15 cellular contexts compared by ENCODE assay signal in the genomic region with DNA sequence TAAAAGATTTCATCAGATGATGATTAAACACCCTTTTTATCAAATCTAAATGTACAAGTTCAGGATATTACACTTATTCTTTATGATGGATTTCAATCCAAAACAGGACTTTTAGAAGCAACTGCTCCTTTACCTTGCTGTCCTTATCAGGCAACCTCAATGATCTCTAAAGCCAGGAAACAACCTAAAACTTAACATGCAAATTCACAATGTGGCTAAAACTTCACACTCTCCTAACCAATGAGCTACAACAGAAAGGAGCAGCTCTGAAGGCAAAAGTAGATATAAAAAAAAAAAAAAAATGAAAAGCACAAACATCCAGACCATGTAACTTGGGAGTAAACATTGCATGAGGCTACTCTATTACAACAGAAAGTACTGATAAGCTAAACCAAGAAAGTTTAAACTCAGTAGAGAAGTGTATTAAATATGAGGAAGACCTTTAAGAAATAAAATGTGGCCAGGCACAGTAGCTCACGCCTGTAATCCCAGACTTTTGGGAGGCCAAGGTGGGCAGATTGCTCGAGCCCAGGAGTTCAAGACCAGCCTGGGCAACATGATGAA. TPM values are rescaled to one million over a fixed set of nuclear protein-coding genes. Genes with fewer than 3 reads are reported as not detected.
A peak's percentile ranks its signal among the peaks of the same experiment; 100 is the strongest.
DNase-seq lines count a peak whose midpoint lies in the region; ATAC-seq and TF ChIP-seq lines count a peak whose summit lies in the region.
"Had no signal": no experiment of that assay in that cellular context is flagged by ENCODE, and none has a peak within 500 bp of the region (broad histone marks: within the 10 kb centered on the region; RNA-seq: fewer than 3 reads in every experiment).

No MANE protein-coding gene starts in this region.

- TF ChIP-seq POLR2A in IMR-90 (IDR thresholded peaks at IDR 0.05; ENCODE audit: low read depth, low read length) = no peak

- TF ChIP-seq CTCF in natural killer cell (IDR thresholded peaks at IDR 0.05) = no peak
- no peak for TF ChIP-seq CTCF in IMR-90 (conservative IDR thresholded peaks at IDR 0.05; ENCODE audit: low read depth, low read length)

- peaks cover 10 to 11% of the 10 kb centered on the region in 2 donors for H3K4me1 Mint-ChIP-seq in natural killer cell
- H3K4me1 Mint-ChIP-seq in natural killer cell treated with Interleukin-12 subunit alpha and Interleukin-12 subunit beta and Interleukin-15 and Interleukin-18, amount 100 ng/mL, for 72 hours (ENCODE audit: low read depth in 2 of 2) = peaks cover 0 to 9% of the 10 kb centered on the region in 2 donors
- H3K4me1 Mint-ChIP-seq: GM23338, H9 had no signal

- TF ChIP-seq RAD21 in IMR-90 (IDR thresholded peaks at IDR 0.05; ENCODE audit: low read length) = no peak

- no peak overlapping the region for H4K8ac ChIP-seq in IMR-90 (ENCODE audit: low read depth in 2 of 2, low read length in 2 of 2)

- H2BK20ac ChIP-seq in IMR-90 (ENCODE audit: low read depth, low read length) = no peak overlapping the region

- no peak overlapping the region; the same call in 1 of the 2 replicates for H4K5ac ChIP-seq in IMR-90 (ENCODE audit: low read depth, low read length)

- H3K4me1 ChIP-seq in IMR-90 (ENCODE audit: control insufficient read depth, insufficient read depth, low read length) = no peaks in the 10 kb centered on the region
- H3K4me1 ChIP-seq: Caco-2 had no signal

- H3K4me2 ChIP-seq in IMR-90 (ENCODE audit: low read depth, low read length) = no peak overlapping the region
- H3K4me2 ChIP-seq: GM23338 had no signal

- peaks cover 5% of the 10 kb centered on the region for H3K9me3 ChIP-seq in IMR-90 (ENCODE audit: control insufficient read depth, insufficient read depth, low read length)
- H3K9me3 ChIP-seq: Caco-2 had no signal

- CTCF ChIA-PET in IMR-90 (lab: Yijun Ruan, JAX) = interaction anchor here (0.6 kb wide), 1 partner anchor 28 kb away, joined by 3 read pairs; no protein-coding TSS in a partner anchor

- DNase-seq in natural killer cell (no peak), IMR-90 (peak; percentile 10), NCI-H1105 treated with DMSO at 0.1 percent for 48 hours (lab: John Stamatoyannopoulos, UW) (no peak), amygdala (lab: John Stamatoyannopoulos, UW) (no peak)
- DNase-seq in natural killer cell treated with Interleukin-12 subunit alpha and Interleukin-12 subunit beta and Interleukin-15 and Interleukin-18, amount 100 ng/mL, for 72 hours (ENCODE audit: low spot score) = no peak
- DNase-seq: C1 segment of cervical spinal cord; Caco-2; CD4-positive, alpha-beta memory T cell; DMS153; DND-41; H9 had no signal

- 100% methylated on average over 1 of the region's 2 CpGs; no CpG with 5 or more reads in 1 of the 2 experiments for WGBS in IMR-90 (ENCODE audit: extremely low coverage in 2 of 2, insufficient read length in 1 of 2), 2 experiments

- ATAC-seq in natural killer cell (peak in 1 of 3 donors; percentile 45), GM18867 (IDR thresholded peaks at IDR 0.05; ENCODE audit: unreplicated experiment) (peak; percentile 67), IMR-90 (ENCODE audit: low read depth) (peak; percentile 68)
- no peak for ATAC-seq in natural killer cell treated with Interleukin-12 subunit alpha and Interleukin-12 subunit beta and Interleukin-15 and Interleukin-18, amount 100 ng/mL, for 72 hours
- ATAC-seq: GM12878, GM23338, HCT116 had no signal

- no peaks in the 10 kb centered on the region for H4K20me1 ChIP-seq in IMR-90 (ENCODE audit: insufficient read depth, low read length)

- peak overlapping the region; percentile 6 to 45 for H3K27ac Mint-ChIP-seq in natural killer cell
- H3K27ac Mint-ChIP-seq in natural killer cell treated with Interleukin-12 subunit alpha and Interleukin-12 subunit beta and Interleukin-15 and Interleukin-18, amount 100 ng/mL, for 72 hours = no peak overlapping the region
- H3K27ac Mint-ChIP-seq: GM23338, H9 had no signal

- intact Hi-C loops in natural killer cell (cut with micrococcal nuclease) = no loop called here
- intact Hi-C loops in IMR-90 (cut with micrococcal nuclease) = no loop called here

- no peak overlapping the region for H3K56ac ChIP-seq in IMR-90 (ENCODE audit: extremely low read depth, insufficient read depth, low read length)

- no peaks in the 10 kb centered on the region for H3K9me1 ChIP-seq in IMR-90 (ENCODE audit: insufficient read depth, low read length)

- H2BK120ac ChIP-seq in IMR-90 (ENCODE audit: low read depth, low read length) = no peak overlapping the region

- no peaks in the 10 kb centered on the region for H3K9me3 Mint-ChIP-seq in natural killer cell
- H3K9me3 Mint-ChIP-seq in natural killer cell treated with Interleukin-12 subunit alpha and Interleukin-12 subunit beta and Interleukin-15 and Interleukin-18, amount 100 ng/mL, for 72 hours = no peaks in the 10 kb centered on the region
- H3K9me3 Mint-ChIP-seq: CD4-positive, alpha-beta memory T cell had no signal

- H2AFZ ChIP-seq in IMR-90 (replicated peaks; ENCODE audit: low read length, poor library complexity) = no peak overlapping the region
- H2AFZ ChIP-seq: GM23338 had no signal

- POLR2A ChIA-PET in IMR-90 (lab: Charles Lee; ENCODE audit: unreplicated experiment) = interaction anchor here (0.5 to 0.7 kb wide), 2 partner anchors 19 to 330 kb away, joined by 4 to 6 read pairs; no protein-coding TSS in a partner anchor

- H3K14ac ChIP-seq in IMR-90 (replicated peaks; ENCODE audit: low read depth, low read length) = no peak overlapping the region

- no peaks in the 10 kb centered on the region for H3K27me3 Mint-ChIP-seq in natural killer cell (ENCODE audit: low read depth in 2 of 2)
- H3K27me3 Mint-ChIP-seq in natural killer cell treated with Interleukin-12 subunit alpha and Interleukin-12 subunit beta and Interleukin-15 and Interleukin-18, amount 100 ng/mL, for 72 hours = no peaks in the 10 kb centered on the region
- H3K27me3 Mint-ChIP-seq: CD4-positive, alpha-beta memory T cell had no signal

- no peak overlapping the region for H2AK9ac ChIP-seq in IMR-90 (replicated peaks; ENCODE audit: low read depth, low read length, poor library complexity)

- H3K27me3 ChIP-seq in IMR-90 (ENCODE audit: control insufficient read depth, insufficient read depth, low read length) = no peaks in the 10 kb centered on the region

- H3K23ac ChIP-seq in IMR-90 (ENCODE audit: low read depth, low read length) = no peak overlapping the region

- peak overlapping the region; percentile 9; the same call in 1 of the 2 replicates for H3K27ac ChIP-seq in IMR-90 (ENCODE audit: insufficient read depth, low read length)

- H3K18ac ChIP-seq in IMR-90 (ENCODE audit: low read depth, low read length) = no peak overlapping the region

- no peak overlapping the region for H2BK15ac ChIP-seq in IMR-90 (ENCODE audit: low read depth, low read length)

- no peak overlapping the region for H4K91ac ChIP-seq in IMR-90 (ENCODE audit: insufficient read depth, low read depth, low read length)

- no TSS peak for BruUV-seq in IMR-90 (replicated peaks; lab: Mats Ljungman, UMichigan)

- H3K4ac ChIP-seq in IMR-90 (ENCODE audit: low read depth, low read length) = no peak overlapping the region

- no peak overlapping the region for H3K9ac ChIP-seq in IMR-90 (ENCODE audit: low read depth, low read length)

- H2AK5ac ChIP-seq in IMR-90 (ENCODE audit: low read depth, low read length) = no peak overlapping the region

- dilution Hi-C loops in IMR-90 (cut with HindIII; ENCODE audit: low sequenced_read_pairs, unreplicated experiment) = no loop called here

- no peak overlapping the region for H3K4me3 ChIP-seq in IMR-90 (ENCODE audit: insufficient read depth, low read depth, low read length)
- H3K4me3 ChIP-seq: GM12878, GM23338 had no signal

- no peak overlapping the region for H2BK5ac ChIP-seq in IMR-90 (ENCODE audit: low read depth, low read length, poor library complexity, severe bottlenecking)

- peaks cover 12 to 14% of the 10 kb centered on the region in 2 experiments; a peak in 3 of 4 replicates for H3K79me1 ChIP-seq in IMR-90 (ENCODE audit: low read depth in 1 of 2, low read length in 2 of 2)

- H3K36me3 Mint-ChIP-seq in natural killer cell = no peaks in the 10 kb centered on the region
- H3K36me3 Mint-ChIP-seq in natural killer cell treated with Interleukin-12 subunit alpha and Interleukin-12 subunit beta and Interleukin-15 and Interleukin-18, amount 100 ng/mL, for 72 hours = no peaks in the 10 kb centered on the region

- in situ Hi-C loops in IMR-90 (cut with MboI; ENCODE audit: low sequenced_read_pairs) = no loop called here

- peaks cover 16% of the 10 kb centered on the region for H3K36me3 ChIP-seq in IMR-90 (ENCODE audit: control insufficient read depth, insufficient read depth, low read length)

- H3K4me3 Mint-ChIP-seq in natural killer cell = no peak overlapping the region
- no peak overlapping the region for H3K4me3 Mint-ChIP-seq in natural killer cell treated with Interleukin-12 subunit alpha and Interleukin-12 subunit beta and Interleukin-15 and Interleukin-18, amount 100 ng/mL, for 72 hours
- H3K4me3 Mint-ChIP-seq: CD4-positive, alpha-beta memory T cell; GM23338; H9 had no signal

TF ChIP-seq in IMR-90, 13 proteins besides CTCF, POLR2A, EP300 and RAD21:
- no peak for TF ChIP-seq RCOR1 (IDR thresholded peaks at IDR 0.05; ENCODE audit: insufficient replicate concordance, low read length)
- TF ChIP-seq USF2 (IDR thresholded peaks at IDR 0.05; ENCODE audit: low read depth, low read length) = no peak
- TF ChIP-seq MXI1 (IDR thresholded peaks at IDR 0.05; ENCODE audit: borderline replicate concordance, low read depth, low read length) = no peak
- no peak for TF ChIP-seq CEBPB (IDR thresholded peaks at IDR 0.05; ENCODE audit: low read depth, low read length)

RNA-seq across cellular contexts. Expression of gene SLC25A51, which starts 22.9 kb away (rescaled TPM):
- 10 to 100 TPM; 22.2 to 35.4 (median 33.7) TPM for total RNA-seq in natural killer cell
- total RNA-seq in natural killer cell treated with Interleukin-12 subunit alpha and Interleukin-12 subunit beta and Interleukin-15 and Interleukin-18, amount 100 ng/mL, for 72 hours = 10 to 100 TPM; 28.7 to 34.7 TPM
- total RNA-seq in IMR-90 (2012; rRNA removed) = 63.0 and 81.6 TPM in 2 replicates
- 10.6 and 14.1 TPM in 2 replicates for polyA plus RNA-seq in IMR-90 (2012; rRNA removed)
- polyA plus RNA-seq in IMR-90 (2012; cell fraction: cytosol; rRNA removed) = 8.0 and 8.1 TPM in 2 replicates
- polyA plus RNA-seq in IMR-90 (2012; cell fraction: nucleus; rRNA removed; ENCODE audit: low replicate concordance) = 4.5 and 18.3 TPM in 2 replicates

Comparison
In these comparisons a context has a peak if more than half of its experiments do, and no peak if none do; other contexts are left out.
1. H3K27ac Mint-ChIP-seq: peak in natural killer cell (2 of 2); none in natural killer cell treated with Interleukin-12 subunit alpha and Interleukin-12 subunit beta and Interleukin-15 and Interleukin-18, amount 100 ng/mL, for 72 hours (0 of 2).
2. ATAC-seq: peak in GM18867 (single experiment) and IMR-90 (single experiment); none in natural killer cell treated with Interleukin-12 subunit alpha and Interleukin-12 subunit beta and Interleukin-15 and Interleukin-18, amount 100 ng/mL, for 72 hours (0 of 2).